22 cellular contexts compared by ENCODE assay signal in the genomic region with DNA sequence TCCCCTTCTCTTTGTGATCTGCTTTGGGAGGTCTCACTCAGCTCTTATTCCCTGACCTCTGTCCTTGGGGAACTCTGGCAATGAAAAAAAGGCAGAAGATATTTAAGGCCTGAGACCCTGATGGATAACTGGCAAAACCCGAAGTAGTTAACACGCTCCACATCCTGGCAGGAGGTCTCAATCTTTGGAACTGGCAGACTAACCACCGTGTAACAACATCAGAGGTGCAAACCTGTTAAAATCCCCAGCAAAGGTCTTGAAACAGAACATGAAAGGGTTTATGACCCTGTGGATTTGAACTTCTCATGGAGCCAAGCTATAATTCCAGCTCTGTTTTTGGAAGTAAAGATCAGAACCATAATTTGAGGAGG.
DNase-seq lines count a peak whose midpoint lies in the region; ATAC-seq, FAIRE-seq and TF ChIP-seq lines count a peak whose summit lies in the region.
"Had no signal": no experiment of that assay in that cellular context is flagged by ENCODE, and none has a peak within 500 bp of the region (broad histone marks: within the 10 kb centered on the region; RNA-seq: fewer than 3 reads in every experiment).

No MANE protein-coding gene starts in this region.

- no peak overlapping the region for H2BK20ac ChIP-seq in H1 (ENCODE audit: low read length)

- DNase-seq in A549 (ENCODE audit: low read depth in 1 of 2, low spot score in 1 of 2) = no peak
- no peak for DNase-seq in HFFc6
- DNase-seq in H1 (ENCODE audit: low read depth in 1 of 2, low spot score in 2 of 2) = no peak
- DNase-seq in nephron progenitor cell = no peak
- DNase-seq in NCI-H1105 (lab: John Stamatoyannopoulos, UW) = no peak
- DNase-seq in tibial artery = no peak
- DNase-seq: activated B cell treated with CpG ODN at 0.5 μM for 24 hours; activated CD8-positive, alpha-beta T cell treated with anti-CD3 and anti-CD28 coated beads, Interleukin-2, amount 10 ng/mL, durations not matched to agents 7 days and 5 days; activated T-cell treated with anti-CD3 and anti-CD28 coated beads, Interleukin-2, amount 50 U/mL, for 48 hours; CD4-positive, CD25-positive, alpha-beta regulatory T cell; foreskin fibroblast; IMR-90; MG63; NCI-H226; stimulated activated CD4-positive, alpha-beta T cell treated with anti-CD3 and anti-CD28 coated beads, Interleukin-2, amount 100 ng/mL, for 48 hours; stomach had no signal

- H3K4me3 ChIP-seq in A549 (no peak overlapping the region), H1 (ENCODE audit: extremely low read depth in 1 of 4, insufficient read depth in 2 of 4, low read depth in 3 of 4, low read length in 4 of 4) (peak overlapping the region in 1 of 4 experiments; percentile 35; a peak in 1 of 8 replicates), tibial artery (no peak overlapping the region)
- H3K4me3 ChIP-seq: MG63, SJSA1, skin epidermis, stomach had no signal

- H2BK12ac ChIP-seq in H1 (ENCODE audit: low read depth, low read length) = 0 out of 2 replicates have a peak overlapping the region, but pooled peaks have one; percentile 51

- H3K4me1 ChIP-seq in A549 (peaks cover 69% of the 10 kb centered on the region), H1 (replicated peaks in 1 of 4; ENCODE audit: control insufficient read depth in 3 of 4, insufficient read depth in 4 of 4, low read length in 3 of 4) (peaks cover 14 to 30% (median 20%) of the 10 kb centered on the region in 4 experiments), tibial artery (peaks cover 0 to 31% (median 13%) of the 10 kb centered on the region in 4 donors)

- TF ChIP-seq POLR2A in A549 (IDR thresholded peaks at IDR 0.05; ENCODE audit: low read length) (no peak), H1 (IDR thresholded peaks at IDR 0.05; ENCODE audit: control extremely low read depth in 1 of 2, low read depth in 2 of 2, low read length in 2 of 2) (no peak)

- H2AFZ ChIP-seq in H1 (ENCODE audit: low read length) = no peak overlapping the region

- no peak overlapping the region for H2AK5ac ChIP-seq in H1 (ENCODE audit: low read depth, low read length)

- H3K79me2 ChIP-seq in H1 (ENCODE audit: control insufficient read depth in 1 of 2, insufficient read depth in 2 of 2, low read length in 2 of 2) = no peaks in the 10 kb centered on the region

- H3K27me3 ChIP-seq in H1 (replicated peaks in 1 of 4; ENCODE audit: control insufficient read depth in 3 of 4, extremely low read depth in 1 of 4, insufficient read depth in 3 of 4, low read length in 3 of 4) (peaks cover 0 to 18% (median 15%) of the 10 kb centered on the region in 4 experiments; a peak in 6 of 7 replicates), tibial artery (no peaks in the 10 kb centered on the region)
- H3K27me3 ChIP-seq: MG63, SJSA1, stomach had no signal

- H4K91ac ChIP-seq in H1 (replicated peaks; ENCODE audit: insufficient read length, low read length) = peak overlapping the region; percentile 34

- no peak overlapping the region for H4K8ac ChIP-seq in H1 (ENCODE audit: extremely low read depth, insufficient read depth, low read length)

- H3K4ac ChIP-seq in H1 (replicated peaks; ENCODE audit: insufficient read length, low read depth, low read length) = no peak overlapping the region

- H4K20me1 ChIP-seq in H1 (replicated peaks in 1 of 2; ENCODE audit: control insufficient read depth in 1 of 2, insufficient read depth in 2 of 2, low read length in 2 of 2) = peaks cover 6 to 28% of the 10 kb centered on the region in 2 experiments

- peak overlapping the region; percentile 28; the same call in 1 of the 2 replicates for H3K18ac ChIP-seq in H1 (ENCODE audit: extremely low read depth, low read length)

- no peak overlapping the region for H2BK5ac ChIP-seq in H1 (ENCODE audit: low read depth, low read length)

- peaks cover 18% of the 10 kb centered on the region; the same call in 1 of the 2 replicates for H3K36me3 Mint-ChIP-seq in HFFc6 (ENCODE audit: low read depth)
- no peaks in the 10 kb centered on the region for H3K36me3 Mint-ChIP-seq in nephron progenitor cell (ENCODE audit: low read depth)
- H3K36me3 Mint-ChIP-seq: activated naive CD4-positive, alpha-beta T cell treated with anti-CD3 and anti-CD28 coated beads, Interleukin-2, amount 50 U/mL, for 24 hours; CD4-positive, CD25-positive, alpha-beta regulatory T cell had no signal

- H3K4me3 Mint-ChIP-seq in HFFc6 = no peak overlapping the region
- peak overlapping the region; percentile 46 for H3K4me3 Mint-ChIP-seq in nephron progenitor cell
- H3K4me3 Mint-ChIP-seq: activated B cell treated with CpG ODN at 0.5 μM for 24 hours; activated CD8-positive, alpha-beta T cell treated with anti-CD3 and anti-CD28 coated beads, Interleukin-2, amount 10 ng/mL, durations not matched to agents 7 days and 5 days; activated naive CD4-positive, alpha-beta T cell treated with anti-CD3 and anti-CD28 coated beads, Interleukin-2, amount 50 U/mL, for 24 hours; CD4-positive, CD25-positive, alpha-beta regulatory T cell had no signal

- no peak overlapping the region for H3K9ac ChIP-seq in H1 (replicated peaks in 1 of 4; ENCODE audit: extremely low read depth in 1 of 4, low read depth in 3 of 4, low read length in 3 of 4)

- H2BK15ac ChIP-seq in H1 (ENCODE audit: low read length) = no peak overlapping the region

- FAIRE-seq in A549 (lab: Jason Lieb, UNC) (no peak), H1 (lab: Jason Lieb, UNC) (peak; percentile 68)
- FAIRE-seq: GM12891 had no signal

- no peak for TF ChIP-seq EP300 in A549 (IDR thresholded peaks at IDR 0.05)
- no peak for TF ChIP-seq EP300 in H1 (IDR thresholded peaks at IDR 0.05; ENCODE audit: borderline replicate concordance in 1 of 2, low read depth in 2 of 2, low read length in 2 of 2)

- TF ChIP-seq RAD21 in A549 (conservative IDR thresholded peaks at IDR 0.05 in 1 of 2, IDR thresholded peaks at IDR 0.05 in 1 of 2) = no peak
- no peak for TF ChIP-seq RAD21 in H1 (IDR thresholded peaks at IDR 0.05 in 1 of 2, conservative IDR thresholded peaks at IDR 0.05 in 1 of 2; ENCODE audit: low read depth in 2 of 2, low read length in 2 of 2)

- H3K27ac Mint-ChIP-seq in HFFc6 = peak overlapping the region; percentile 19; the same call in 1 of the 2 replicates
- H3K27ac Mint-ChIP-seq in nephron progenitor cell = peak overlapping the region; percentile 96
- H3K27ac Mint-ChIP-seq: activated B cell treated with CpG ODN at 0.5 μM for 24 hours; activated CD8-positive, alpha-beta T cell treated with anti-CD3 and anti-CD28 coated beads, Interleukin-2, amount 10 ng/mL, durations not matched to agents 7 days and 5 days; activated naive CD4-positive, alpha-beta T cell treated with anti-CD3 and anti-CD28 coated beads, Interleukin-2, amount 50 U/mL, for 24 hours; CD4-positive, CD25-positive, alpha-beta regulatory T cell had no signal

- H2BK120ac ChIP-seq in H1 (replicated peaks; ENCODE audit: low read depth, low read length) = no peak overlapping the region

- H3K14ac ChIP-seq in H1 (ENCODE audit: insufficient read length) = no peak overlapping the region

- no peak overlapping the region for H4K5ac ChIP-seq in H1 (ENCODE audit: insufficient read length, low read depth, low read length)

- intact Hi-C loops in tibial artery (cut with DNase I; ENCODE audit: low total_unique reads) = no loop called here

- H3K4me2 ChIP-seq in A549 (peak overlapping the region; percentile 16; the same call in 1 of the 3 replicates), H1 (ENCODE audit: insufficient read depth in 1 of 2, low read depth in 2 of 2, low read length in 2 of 2) (peak overlapping the region; percentile 56 to 70)

- peaks cover 3% of the 10 kb centered on the region; the same call in 1 of the 2 replicates for H3K79me1 ChIP-seq in H1 (ENCODE audit: low read depth, low read length)

- no peaks in the 10 kb centered on the region for H3K9me3 Mint-ChIP-seq in HFFc6
- H3K9me3 Mint-ChIP-seq in nephron progenitor cell = no peaks in the 10 kb centered on the region
- H3K9me3 Mint-ChIP-seq: activated B cell treated with CpG ODN at 0.5 μM for 24 hours; activated naive CD4-positive, alpha-beta T cell treated with anti-CD3 and anti-CD28 coated beads, Interleukin-2, amount 50 U/mL, for 24 hours had no signal

- H3K27ac ChIP-seq in A549 (peak overlapping the region; percentile 69 to 81), H1 (ENCODE audit: low read depth, low read length) (no peak overlapping the region), tibial artery (no peak overlapping the region)
- H3K27ac ChIP-seq: SJSA1, skin epidermis had no signal

- no peaks in the 10 kb centered on the region for H3K23me2 ChIP-seq in H1 (ENCODE audit: low read depth, low read length)

- 86% methylated on average over 3 of the region's 3 CpGs for WGBS in A549 (ENCODE audit: missing lambda C conversion rate)
- 33% methylated on average over 3 of the region's 3 CpGs; no CpG with 5 or more reads in 1 of the 2 experiments for WGBS in H1 (ENCODE audit: extremely low coverage in 1 of 2, insufficient coverage in 1 of 2, insufficient read length in 1 of 2, insufficient replicate concordance in 2 of 2, low coverage in 1 of 2, low lambda C conversion rate in 2 of 2, missing lambda C conversion rate in 1 of 2), 2 experiments

- ATAC-seq in A549 (no peak), HG02970 (IDR thresholded peaks at IDR 0.05; ENCODE audit: low FRiP score, unreplicated experiment) (no peak), GM19324 (IDR thresholded peaks at IDR 0.05; ENCODE audit: low FRiP score, unreplicated experiment) (no peak)
- ATAC-seq: activated CD8-positive, alpha-beta T cell treated with anti-CD3 and anti-CD28 coated beads, Interleukin-2, amount 10 ng/mL, durations not matched to agents 7 days and 5 days had no signal

- H3K36me3 ChIP-seq in H1 (ENCODE audit: control insufficient read depth in 2 of 4, insufficient read depth in 4 of 4, low read length in 3 of 4) (peaks cover 0 to 3% (median under 1%) of the 10 kb centered on the region in 4 experiments; a peak in 2 of 8 replicates), tibial artery (peaks cover 4 to 58% (median 20%) of the 10 kb centered on the region in 3 donors)
- H3K36me3 ChIP-seq: SJSA1 had no signal

- POLR2A ChIA-PET in A549 (lab: Yijun Ruan, JAX) (no interaction called here), H1 (lab: Charles Lee; ENCODE audit: partially characterized antibody) (interaction anchor here (0.9 to 2.1 kb wide), 6 partner anchors 9 to 50 kb away, joined by 3 to 14 read pairs (median 4); no protein-coding TSS in a partner anchor)

- CTCF ChIA-PET in A549 (lab: Yijun Ruan, JAX) = interaction anchor here (1.3 kb wide), 1 partner anchor 46 kb away, joined by 4 read pairs; no protein-coding TSS in a partner anchor
- CTCF ChIA-PET in H1 (lab: Charles Lee; ENCODE audit: partially characterized antibody) = interaction anchor here (0.9 to 2.4 kb wide), 12 partner anchors 11 to 197 kb away, joined by 3 to 20 read pairs (median 4); no protein-coding TSS in a partner anchor

- TF ChIP-seq CTCF in A549 (IDR thresholded peaks at IDR 0.05) (no peak), HFFc6 (IDR thresholded peaks at IDR 0.05) (no peak), H1 (IDR thresholded peaks at IDR 0.05; ENCODE audit: control extremely low read depth in 1 of 3, insufficient read depth in 1 of 3, low read depth in 1 of 3, low read length in 3 of 3) (no peak), nephron progenitor cell (IDR thresholded peaks at IDR 0.05) (no peak), tibial artery (IDR thresholded peaks at IDR 0.05) (no peak)

- peaks cover 4% of the 10 kb centered on the region for H3K27me3 Mint-ChIP-seq in HFFc6 (ENCODE audit: insufficient read depth)
- H3K27me3 Mint-ChIP-seq in nephron progenitor cell (ENCODE audit: low read depth, poor library complexity) = peaks cover 3% of the 10 kb centered on the region
- H3K27me3 Mint-ChIP-seq: CD4-positive, CD25-positive, alpha-beta regulatory T cell had no signal

- H3K9me3 ChIP-seq in A549 (no peaks in the 10 kb centered on the region), H1 (ENCODE audit: insufficient read depth in 2 of 2, low read depth in 1 of 2, low read length in 1 of 2) (no peaks in the 10 kb centered on the region), tibial artery (no peaks in the 10 kb centered on the region)
- H3K9me3 ChIP-seq: MG63, SJSA1, stomach had no signal

- no peak overlapping the region for H3K23ac ChIP-seq in H1 (ENCODE audit: insufficient read length)

- no peak overlapping the region for H3K56ac ChIP-seq in H1 (replicated peaks; ENCODE audit: insufficient read length, low read depth, low read length)

- peaks cover 22% of the 10 kb centered on the region for H3K4me1 Mint-ChIP-seq in HFFc6 (ENCODE audit: low read depth)
- peaks cover 95% of the 10 kb centered on the region for H3K4me1 Mint-ChIP-seq in nephron progenitor cell
- H3K4me1 Mint-ChIP-seq: activated B cell treated with CpG ODN at 0.5 μM for 24 hours; activated naive CD4-positive, alpha-beta T cell treated with anti-CD3 and anti-CD28 coated beads, Interleukin-2, amount 50 U/mL, for 24 hours; CD4-positive, CD25-positive, alpha-beta regulatory T cell had no signal

Comparison
In these comparisons a context has a peak if more than half of its experiments do, and no peak if none do; other contexts are left out.
1. H3K27ac ChIP-seq: peak in A549 (2 of 2); none in H1 (single experiment) and tibial artery (0 of 2).